Comparison of ENCODE assay signal across 1 cellular context in the genomic region with DNA sequence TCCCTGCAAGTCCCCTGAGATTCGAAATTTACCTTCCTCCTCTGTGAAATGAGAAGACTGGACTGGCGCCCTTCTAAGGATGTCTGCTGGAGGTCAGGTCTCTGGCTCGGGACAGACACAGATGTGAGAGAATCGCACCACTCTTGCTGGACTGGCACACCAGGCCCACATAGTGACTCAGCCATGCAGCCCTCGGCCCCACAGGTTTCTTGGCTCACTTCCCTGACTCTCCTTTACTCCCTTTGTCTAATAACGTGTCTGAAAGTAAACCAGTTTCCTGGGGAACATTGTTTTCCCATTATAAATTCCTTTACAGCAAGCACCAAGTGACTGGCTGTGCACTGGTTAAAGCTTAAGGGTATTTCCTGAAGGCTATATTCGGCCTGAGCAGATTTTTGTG.
TF ChIP-seq lines count a peak whose summit lies in the region.

No MANE protein-coding gene starts in this region.

TF ChIP-seq in K562, 482 proteins besides CTCF, POLR2A, EP300 and RAD21 (continued from another document):
- TF ChIP-seq ZNF239 (CRISPR knock-in tag; IDR thresholded peaks at IDR 0.05), result no peak
TF ChIP-seq in K562: peak in this region for 0.
